ENCODE assay signal across 18 cellular contexts in the genomic region with DNA sequence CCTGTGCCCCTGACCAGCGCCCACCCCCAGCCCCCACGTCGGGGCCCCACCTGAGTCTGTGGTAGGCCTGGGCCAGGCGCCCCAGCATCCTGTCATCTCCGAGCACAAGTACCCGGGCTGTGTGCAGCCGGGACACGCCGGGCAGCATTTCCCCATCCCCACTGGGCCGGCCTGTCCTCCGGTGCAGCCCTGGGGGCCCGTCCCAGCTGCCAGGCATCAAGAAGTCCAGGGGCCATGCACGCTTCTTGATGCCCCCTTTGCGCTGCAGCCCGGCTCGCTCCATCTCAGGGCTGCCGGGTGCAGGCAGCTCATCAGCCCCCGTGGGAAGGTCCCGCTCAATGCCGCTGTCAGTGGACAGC. TPM values are rescaled to one million over a fixed set of nuclear protein-coding genes. Genes with fewer than 3 reads are reported as not detected.
"Had no signal": no experiment of that assay in that cellular context is flagged by ENCODE, and none has a peak within 500 bp of the region (broad histone marks: within the 10 kb centered on the region; RNA-seq: fewer than 3 reads in every experiment).

No MANE protein-coding gene starts in this region.

- H3K27ac ChIP-seq: colonic mucosa, heart left ventricle, neutrophil had no signal

- H3K4me1 Mint-ChIP-seq: naive thymus-derived CD4-positive, alpha-beta T cell had no signal

- H3K4me3 ChIP-seq: colonic mucosa, heart left ventricle had no signal

- DNase-seq: colonic mucosa; dermis blood vessel endothelial cell; effector CD4-positive, alpha-beta T cell; heart left ventricle; hypothalamus; kidney glomerular epithelial cell; naive thymus-derived CD4-positive, alpha-beta T cell; small intestine; stimulated activated CD4-positive, alpha-beta T cell treated with anti-CD3 and anti-CD28 coated beads, Interleukin-12 subunit alpha, Interleukin-12 subunit beta, amount 100 ng/mL, for 4 hours; stimulated activated naive CD4-positive, alpha-beta T cell treated with Interleukin-2 at 50 U/mL for 16 hours had no signal

- FAIRE-seq: frontal cortex, islet of Langerhans, small intestine had no signal

- H3K36me3 ChIP-seq: colonic mucosa had no signal

- H3K27ac Mint-ChIP-seq: nephron progenitor cell had no signal

- H3K4me1 ChIP-seq: colonic mucosa, heart left ventricle had no signal

- H3K4me3 Mint-ChIP-seq: naive thymus-derived CD4-positive, alpha-beta T cell; nephron progenitor cell had no signal

- H3K9me3 ChIP-seq: colonic mucosa, neutrophil had no signal

- H3K27me3 Mint-ChIP-seq: naive thymus-derived CD4-positive, alpha-beta T cell had no signal

- H3K27me3 ChIP-seq: colonic mucosa, neutrophil had no signal

RNA-seq across cellular contexts. Expression of gene MFSD6L, which starts 29.3 kb away (rescaled TPM):
- total RNA-seq: dermis blood vessel endothelial cell, fibroblast of lung, frontal cortex, lung microvascular endothelial cell, osteoblast, right cardiac atrium had no signal
- polyA plus RNA-seq: fibroblast of lung; naive thymus-derived CD4-positive, alpha-beta T cell had no signal

RNA-seq across cellular contexts. Expression of gene PIK3R6, which starts 39.0 kb away (rescaled TPM):
- total RNA-seq: dermis blood vessel endothelial cell, fibroblast of lung, lung microvascular endothelial cell, osteoblast had no signal
